14 cellular contexts compared by ENCODE assay signal in the genomic region with DNA sequence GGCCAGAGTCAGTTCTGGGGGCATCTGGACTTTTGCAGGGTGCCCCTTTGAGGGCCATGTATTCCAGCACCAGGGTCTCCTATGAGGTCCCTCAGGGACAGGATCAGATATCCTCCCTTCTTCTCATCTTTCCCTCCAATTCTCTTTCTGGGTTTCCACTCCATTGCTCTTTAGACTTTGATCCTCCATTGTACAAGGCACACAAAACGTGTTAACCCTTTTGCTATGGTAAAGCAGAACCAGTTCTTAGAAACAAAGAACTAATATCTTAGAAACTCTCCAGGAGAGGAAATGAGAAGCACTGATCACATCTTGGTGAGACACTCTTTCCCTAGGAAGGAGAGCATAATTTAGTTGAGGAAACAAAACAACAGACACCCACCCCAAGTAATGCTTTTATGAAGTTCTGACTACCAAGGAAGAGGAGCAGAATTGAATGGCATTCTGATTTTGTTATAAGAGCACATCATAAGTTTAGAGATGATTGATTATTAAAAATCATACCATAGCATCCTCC.
DNase-seq lines count a peak whose midpoint lies in the region; ATAC-seq, FAIRE-seq and TF ChIP-seq lines count a peak whose summit lies in the region.
"Had no signal": no experiment of that assay in that cellular context is flagged by ENCODE, and none has a peak within 500 bp of the region (broad histone marks: within the 10 kb centered on the region; RNA-seq: fewer than 3 reads in every experiment).

No MANE protein-coding gene starts in this region.

- no peak overlapping the region for H3K4me3 Mint-ChIP-seq in endodermal cell

- H3K27ac ChIP-seq in K562 (ENCODE audit: extremely low read depth, low read depth, low read length) (no peak overlapping the region), endodermal cell (ENCODE audit: low read depth, low read length) (no peak overlapping the region)
- H3K27ac ChIP-seq: BLaER1 had no signal

- H3K36me3 ChIP-seq in K562 (ENCODE audit: control insufficient read depth, insufficient read depth, low read length): no peaks in the 10 kb centered on the region
- no peaks in the 10 kb centered on the region for H3K36me3 ChIP-seq in endodermal cell (ENCODE audit: control insufficient read depth, insufficient read depth, low read length)
- H3K36me3 ChIP-seq: BLaER1 had no signal

- no peak for TF ChIP-seq RAD21 in K562 (CRISPR knock-in tag; conservative IDR thresholded peaks at IDR 0.05 in 1 of 2, IDR thresholded peaks at IDR 0.05 in 1 of 2)

- TF ChIP-seq EP300 in K562 (IDR thresholded peaks at IDR 0.05; ENCODE audit: low read length): no peak

- no peaks in the 10 kb centered on the region for H3K9me3 Mint-ChIP-seq in endodermal cell

- no peak overlapping the region for H3K4me2 ChIP-seq in K562 (ENCODE audit: insufficient read depth, low read length)
- H3K4me2 ChIP-seq: BLaER1 had no signal

- H4K20me1 ChIP-seq in K562 (replicated peaks; ENCODE audit: control insufficient read depth, insufficient read depth, low read length): no peaks in the 10 kb centered on the region
- H4K20me1 ChIP-seq: BLaER1 had no signal

- H2AFZ ChIP-seq in K562 (ENCODE audit: low read depth, low read length): no peak overlapping the region

- H3K9me1 ChIP-seq in K562 (ENCODE audit: control insufficient read depth, insufficient read depth, low read length): no peaks in the 10 kb centered on the region

- TF ChIP-seq CTCF in K562 (IDR thresholded peaks at IDR 0.05 in 2 of 3, conservative IDR thresholded peaks at IDR 0.05 in 1 of 3; ENCODE audit: insufficient read depth in 2 of 3, low read depth in 1 of 3, low read length in 3 of 3) (no peak), endodermal cell (conservative IDR thresholded peaks at IDR 0.05) (no peak)

- H3K9me3 ChIP-seq in K562 (replicated peaks; ENCODE audit: control insufficient read depth, insufficient read depth, low read depth, low read length) (no peaks in the 10 kb centered on the region; the same call in 1 of the 2 replicates), endodermal cell (ENCODE audit: control insufficient read depth, low read length) (no peaks in the 10 kb centered on the region)
- H3K9me3 ChIP-seq: BLaER1 had no signal

- H3K4me1 Mint-ChIP-seq in endodermal cell: no peaks in the 10 kb centered on the region

- WGBS in K562 (ENCODE audit: insufficient coverage, low coverage, missing lambda C conversion rate): 0% methylated on average over 1 of the region's 1 CpG
- WGBS in endodermal cell (ENCODE audit: insufficient coverage in 1 of 2, insufficient read length in 1 of 2), 2 experiments: 85% methylated on average over 1 of the region's 1 CpG; no CpG with 5 or more reads in 1 of the 2 experiments

- no peaks in the 10 kb centered on the region; a peak in 1 of 5 replicates for H3K4me1 ChIP-seq in K562 (replicated peaks in 1 of 2; ENCODE audit: control insufficient read depth in 2 of 2, insufficient read depth in 2 of 2, low read length in 2 of 2)
- no peaks in the 10 kb centered on the region for H3K4me1 ChIP-seq in endodermal cell (ENCODE audit: control insufficient read depth, insufficient read depth, low read length)
- H3K4me1 ChIP-seq: BLaER1 had no signal

- POLR2A ChIA-PET in K562 (lab: Yijun Ruan, JAX): no interaction called here

- intact Hi-C loops in K562 (cut with micrococcal nuclease): no loop called here

- no peaks in the 10 kb centered on the region for H3K36me3 Mint-ChIP-seq in endodermal cell (ENCODE audit: low read depth)

- H3K27me3 ChIP-seq in K562 (ENCODE audit: control insufficient read depth in 2 of 2, insufficient read depth in 2 of 2, low read length in 2 of 2) (no peaks in the 10 kb centered on the region), endodermal cell (ENCODE audit: control insufficient read depth, insufficient read depth, low read length, poor library complexity, severe bottlenecking) (no peaks in the 10 kb centered on the region)
- H3K27me3 ChIP-seq: BLaER1 had no signal

- H3K27me3 Mint-ChIP-seq in endodermal cell (ENCODE audit: insufficient read depth): no peaks in the 10 kb centered on the region

- H3K4me3 ChIP-seq in K562 (no peak overlapping the region), endodermal cell (ENCODE audit: low read length) (no peak overlapping the region)
- H3K4me3 ChIP-seq: BLaER1 had no signal

- ATAC-seq in K562 (no peak), GM19455 (IDR thresholded peaks at IDR 0.05; ENCODE audit: unreplicated experiment) (no peak)

- DNase-seq in ELR (ENCODE audit: low read depth): peak; percentile 25
- DNase-seq in OCI-M1 (lab: John Stamatoyannopoulos, UW): peak; percentile 82
- DNase-seq in K562 (ENCODE audit: extremely low read depth in 1 of 4, low spot score in 3 of 4): peak in 1 of 4 experiments; percentile 2
- peak; percentile 52 for DNase-seq in kidney tubule cell (ENCODE audit: low spot score)
- DNase-seq in cerebellum (ENCODE audit: low spot score): no peak
- DNase-seq in endodermal cell: no peak
- DNase-seq in T1000 (lab: John Stamatoyannopoulos, UW): no peak
- DNase-seq: DMS 273 treated with DMSO at 0.1 percent for 48 hours, NCI-H1048, NCI-H146, NCI-H345, NCI-H526 treated with DMSO at 0.1 percent for 48 hours had no signal

- no peak overlapping the region for H3K27ac Mint-ChIP-seq in endodermal cell

- in situ Hi-C loops in K562 (cut with MboI): no loop called here

- TF ChIP-seq POLR2A in K562 (conservative IDR thresholded peaks at IDR 0.05): no peak

- CTCF ChIA-PET in K562 (lab: Yijun Ruan, JAX; ENCODE audit: low intra/inter-chr PET ratio): no interaction called here

- BruUV-seq in K562 (replicated peaks; lab: Mats Ljungman, UMichigan): no TSS peak

- no peaks in the 10 kb centered on the region for H3K79me2 ChIP-seq in K562 (ENCODE audit: control insufficient read depth, insufficient read depth, low read length)

- no peak for FAIRE-seq in K562 (lab: Jason Lieb, UNC)

- H3K9ac ChIP-seq in K562 (ENCODE audit: insufficient read depth in 1 of 2, low read depth in 2 of 2, low read length in 2 of 2): no peak overlapping the region
- no peak overlapping the region for H3K9ac ChIP-seq in endodermal cell (ENCODE audit: extremely low read depth, low read length, poor library complexity, severe bottlenecking)
- H3K9ac ChIP-seq: BLaER1 had no signal

TF ChIP-seq in K562, 482 proteins besides CTCF, POLR2A, EP300 and RAD21:
- 0 out of 2 replicates have a peak, but pooled peaks have one; percentile 20 for TF ChIP-seq ATF3 (IDR thresholded peaks at IDR 0.05)
- TF ChIP-seq ATF3 (CRISPR knock-in tag; conservative IDR thresholded peaks at IDR 0.05): no peak
- TF ChIP-seq CC2D1A (IDR thresholded peaks at IDR 0.05): no peak
- TF ChIP-seq JUND (IDR thresholded peaks at IDR 0.05; ENCODE audit: borderline replicate concordance, low read depth, low read length): peak; percentile 51; the same call in 1 of the 2 replicates
- no peak for TF ChIP-seq JUND (tag; IDR thresholded peaks at IDR 0.05; ENCODE audit: borderline replicate concordance, low read depth, low read length)
- TF ChIP-seq ELF1 (tag; IDR thresholded peaks at IDR 0.05): no peak
- no peak for TF ChIP-seq RFX1 (IDR thresholded peaks at IDR 0.05)
- TF ChIP-seq RCOR1 (IDR thresholded peaks at IDR 0.05; ENCODE audit: borderline replicate concordance in 1 of 2, low read depth in 2 of 2, low read length in 2 of 2): no peak
- no peak for TF ChIP-seq ZBTB17 (CRISPR knock-in tag; IDR thresholded peaks at IDR 0.05)
- TF ChIP-seq FOSL1 (tag; conservative IDR thresholded peaks at IDR 0.05): peak; percentile 78
- TF ChIP-seq KLF13 (tag; IDR thresholded peaks at IDR 0.05; ENCODE audit: borderline replicate concordance, low read depth): no peak
- TF ChIP-seq U2AF1 (optimal IDR thresholded peaks at IDR 0.05; ENCODE audit: low read depth, low read length): no peak
- TF ChIP-seq GATAD2A (IDR thresholded peaks at IDR 0.05): no peak
- TF ChIP-seq SMAD1 (IDR thresholded peaks at IDR 0.05; ENCODE audit: low read depth, low read length, partially characterized antibody): no peak
- TF ChIP-seq, protein P1, sequence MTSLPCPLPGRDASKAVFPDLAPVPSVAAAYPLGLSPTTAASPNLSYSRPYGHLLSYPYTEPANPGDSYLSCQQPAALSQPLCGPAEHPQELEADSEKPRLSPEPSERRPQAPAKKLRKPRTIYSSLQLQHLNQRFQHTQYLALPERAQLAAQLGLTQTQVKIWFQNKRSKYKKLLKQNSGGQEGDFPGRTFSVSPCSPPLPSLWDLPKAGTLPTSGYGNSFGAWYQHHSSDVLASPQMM (CRISPR knock-in tag; IDR thresholded peaks at IDR 0.05): no peak
- no peak for TF ChIP-seq KAT2B (IDR thresholded peaks at IDR 0.05; ENCODE audit: low read depth, low read length)
- TF ChIP-seq BCL6 (CRISPR knock-in tag; IDR thresholded peaks at IDR 0.05): no peak
- no peak for TF ChIP-seq ZNF644 (tag; IDR thresholded peaks at IDR 0.05; ENCODE audit: low read depth)
- no peak for TF ChIP-seq HNRNPK (IDR thresholded peaks at IDR 0.05; ENCODE audit: low read depth, low read length, poor library complexity, severe bottlenecking)
- TF ChIP-seq NFIX (CRISPR knock-in tag; IDR thresholded peaks at IDR 0.05; ENCODE audit: low read depth): no peak
- TF ChIP-seq GABPA (tag; conservative IDR thresholded peaks at IDR 0.05; ENCODE audit: low read depth): no peak

Comparison
In these comparisons a context has a peak if more than half of its experiments do, and no peak if none do; other contexts are left out.
1. DNase-seq: peak in ELR (single experiment), OCI-M1 (single experiment) and kidney tubule cell (single experiment); none in cerebellum (single experiment), endodermal cell (single experiment) and T1000 (single experiment).